In genomic region chr14:95157195-95157986, GRCh38 we compare ENCODE assay signal across 8 cellular contexts. TPM values are rescaled to one million over a fixed set of nuclear protein-coding genes. Genes with fewer than 3 reads are reported as not detected.
DNase-seq lines count a peak whose midpoint lies in the region; ATAC-seq and TF ChIP-seq lines count a peak whose summit lies in the region.

Gene DICER1, minus strand, starts transcription at chr14:95157529. Its CDS starts 24,071 bp downstream, at chr14:95133458.

- peak within 1 kb of the TSS; percentile 100 for H3K27ac Mint-ChIP-seq in activated naive CD8-positive, alpha-beta T cell
- peak within 1 kb of the TSS; percentile 97 for H3K27ac Mint-ChIP-seq in osteocyte (ENCODE audit: unreplicated experiment)

- H3K36me3 ChIP-seq in thoracic aorta, result no peaks in the 10 kb centered on the region

- no peaks in the 10 kb centered on the region for H3K27me3 ChIP-seq in thoracic aorta (replicated peaks; ENCODE audit: insufficient read depth)

- H3K9me3 ChIP-seq in thoracic aorta, result no peaks in the 10 kb centered on the region

- H3K4me3 Mint-ChIP-seq in activated naive CD8-positive, alpha-beta T cell, result peak within 1 kb of the TSS; percentile 96
- H3K4me3 Mint-ChIP-seq in osteocyte (ENCODE audit: unreplicated experiment), result peak within 1 kb of the TSS; percentile 94

- peak; percentile 99 for DNase-seq in GM10266 (ENCODE audit: extremely low spot score)
- peak; percentile 96 for DNase-seq in NCI-H1105 (lab: John Stamatoyannopoulos, UW)
- peak; percentile 66 for DNase-seq in SKM-1 treated with dmso at 0.1 percent for 144 hours (lab: John Stamatoyannopoulos, UW; ENCODE audit: unreplicated experiment)
- peak; percentile 95 for DNase-seq in glomerular visceral epithelial cell (ENCODE audit: extremely low spot score)
- peak; percentile 99 for DNase-seq in osteocyte (ENCODE audit: extremely low spot score, unreplicated experiment)
- peak; percentile 89 for DNase-seq in thoracic aorta (ENCODE audit: low spot score)

- H3K27ac ChIP-seq in thoracic aorta, result peak within 1 kb of the TSS; percentile 88 to 96

- peaks cover 2% of the 10 kb centered on the region for H3K36me3 Mint-ChIP-seq in activated naive CD8-positive, alpha-beta T cell
- H3K36me3 Mint-ChIP-seq in osteocyte (ENCODE audit: unreplicated experiment), result no peaks in the 10 kb centered on the region

- TF ChIP-seq CTCF in GM10266 (IDR thresholded peaks at IDR 0.05; ENCODE audit: control insufficient read depth, insufficient read depth, low read depth, missing control alignments) (no peak), osteocyte (IDR thresholded peaks at IDR 0.05) (no peak), thoracic aorta (IDR thresholded peaks at IDR 0.05) (no peak)

- H3K4me3 ChIP-seq in thoracic aorta, result peak within 1 kb of the TSS; percentile 87

- no peaks in the 10 kb centered on the region for H3K27me3 Mint-ChIP-seq in activated naive CD8-positive, alpha-beta T cell
- no peaks in the 10 kb centered on the region for H3K27me3 Mint-ChIP-seq in osteocyte (ENCODE audit: unreplicated experiment)

- H3K9me3 Mint-ChIP-seq in activated naive CD8-positive, alpha-beta T cell (ENCODE audit: low read depth), result no peaks in the 10 kb centered on the region
- H3K9me3 Mint-ChIP-seq in osteocyte (ENCODE audit: unreplicated experiment), result no peaks in the 10 kb centered on the region

- H3K4me1 Mint-ChIP-seq in activated naive CD8-positive, alpha-beta T cell (ENCODE audit: low read depth), result peaks cover 43% of the 10 kb centered on the region
- H3K4me1 Mint-ChIP-seq in osteocyte (ENCODE audit: unreplicated experiment), result peaks cover 36% of the 10 kb centered on the region

- H3K4me1 ChIP-seq in thoracic aorta (ENCODE audit: control insufficient read depth in 1 of 2, low read depth in 2 of 2), result peaks cover 21 to 39% of the 10 kb centered on the region in 2 donors

- ATAC-seq in HG02623 (IDR thresholded peaks at IDR 0.05; ENCODE audit: unreplicated experiment) (peak; percentile 69), thoracic aorta (ENCODE audit: insufficient number of reproducible peaks, low FRiP score, low read depth) (peak; percentile 87)

RNA-seq across cellular contexts. Expression of gene DICER1, which starts in this region (rescaled TPM):
- total RNA-seq in osteocyte (51.7 and 55.9 TPM in 2 replicates), thoracic aorta (10 to 100 TPM; 56.3 to 92.5 TPM)

Comparison
In these comparisons a context has a peak if more than half of its experiments do, and no peak if none do; other contexts are left out.
1. Peak in every context shown above with its lines: DNase-seq, ATAC-seq, H3K4me3 ChIP-seq and H3K27ac ChIP-seq.